In the genomic region with DNA sequence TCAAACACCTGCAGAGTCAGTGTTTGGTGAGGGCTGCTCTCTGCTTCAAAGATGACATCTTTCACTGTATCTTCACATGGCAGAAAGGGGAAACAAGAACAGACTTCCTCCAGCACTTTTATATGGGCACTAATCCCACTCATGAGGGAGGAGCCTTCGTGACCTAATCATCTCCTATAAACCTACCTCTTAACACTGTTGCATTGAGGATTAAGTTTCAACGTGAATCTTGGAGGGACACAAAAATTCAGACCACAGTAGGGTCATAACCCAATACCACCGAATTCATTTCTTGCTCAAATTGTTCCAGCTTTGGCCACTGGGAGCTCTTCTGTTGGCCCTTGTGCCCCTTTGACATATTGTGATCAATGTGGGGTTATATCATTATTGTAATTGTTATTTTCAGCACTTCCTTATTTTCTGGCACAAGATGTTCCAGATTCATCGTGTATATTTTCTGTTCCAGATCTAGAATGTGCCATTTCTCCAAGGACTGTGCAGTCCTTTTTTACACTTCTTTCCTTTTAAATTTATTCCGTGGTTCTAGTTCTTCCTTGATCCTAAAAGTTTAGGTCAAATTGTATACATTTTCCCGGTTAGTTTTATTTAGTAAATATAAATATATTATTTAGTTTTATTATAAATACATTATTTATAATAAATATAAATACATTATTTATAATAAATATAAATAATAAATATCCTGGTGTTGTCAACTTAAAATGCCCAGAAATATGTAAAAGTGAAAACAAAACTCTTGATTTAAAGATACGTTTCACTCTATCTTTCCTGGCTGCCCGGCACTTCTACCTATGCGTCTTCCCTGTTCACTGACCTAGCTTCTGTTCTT, we compare ENCODE assay signal across 1 cellular context.
TF ChIP-seq lines count a peak whose summit lies in the region.

No MANE protein-coding gene starts in this region.

TF ChIP-seq in HepG2, 621 proteins besides CTCF, POLR2A, EP300 and RAD21:
- TF ChIP-seq, protein P1, sequence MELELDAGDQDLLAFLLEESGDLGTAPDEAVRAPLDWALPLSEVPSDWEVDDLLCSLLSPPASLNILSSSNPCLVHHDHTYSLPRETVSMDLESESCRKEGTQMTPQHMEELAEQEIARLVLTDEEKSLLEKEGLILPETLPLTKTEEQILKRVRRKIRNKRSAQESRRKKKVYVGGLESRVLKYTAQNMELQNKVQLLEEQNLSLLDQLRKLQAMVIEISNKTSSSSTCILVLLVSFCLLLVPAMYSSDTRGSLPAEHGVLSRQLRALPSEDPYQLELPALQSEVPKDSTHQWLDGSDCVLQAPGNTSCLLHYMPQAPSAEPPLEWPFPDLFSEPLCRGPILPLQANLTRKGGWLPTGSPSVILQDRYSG (CRISPR knock-in tag; IDR thresholded peaks at IDR 0.05) = no peak
- TF ChIP-seq ZNF629 (CRISPR knock-in tag; conservative IDR thresholded peaks at IDR 0.05) = 0 out of 2 replicates have a peak, but pooled peaks have one; percentile 27
